Comparison of ENCODE assay signal across 23 cellular contexts in the genomic region with DNA sequence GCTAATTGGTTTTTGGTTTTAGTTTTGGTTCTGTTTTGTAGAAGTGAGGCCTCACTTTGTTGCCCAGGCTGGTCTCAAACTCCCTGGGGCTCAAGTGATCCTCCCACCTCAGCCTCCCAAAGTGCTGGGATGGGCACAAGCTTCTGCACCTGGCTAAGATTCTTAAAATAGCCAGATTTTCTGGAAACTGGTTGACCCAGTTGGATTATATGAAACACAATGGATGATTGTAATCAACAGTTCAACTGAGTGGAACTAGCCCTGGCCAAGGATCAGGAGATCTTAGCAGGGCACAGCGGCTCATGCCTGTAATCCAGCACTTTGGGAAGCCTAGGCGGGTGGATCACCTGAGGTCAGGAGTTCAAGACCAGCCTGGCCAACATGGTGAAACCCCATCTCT. TPM values are rescaled to one million over a fixed set of nuclear protein-coding genes. Genes with fewer than 3 reads are reported as not detected.
A peak's percentile ranks its signal among the peaks of the same experiment; 100 is the strongest.
DNase-seq lines count a peak whose midpoint lies in the region; ATAC-seq and TF ChIP-seq lines count a peak whose summit lies in the region.
"Had no signal": no experiment of that assay in that cellular context is flagged by ENCODE, and none has a peak within 500 bp of the region (broad histone marks: within the 10 kb centered on the region; RNA-seq: fewer than 3 reads in every experiment).

No MANE protein-coding gene starts in this region.

- H3K9me3 ChIP-seq in breast epithelium (no peaks in the 10 kb centered on the region), PC-3 (ENCODE audit: low read length) (no peaks in the 10 kb centered on the region)
- H3K9me3 ChIP-seq: A549; BLaER1 treated with 17β-estradiol and CSF1 and Interleukin-3, amounts not matched to agents 10 nM and 100 nM; Caco-2 had no signal

- H3K9me3 Mint-ChIP-seq in MCF 10A (ENCODE audit: unreplicated experiment), result no peaks in the 10 kb centered on the region
- no peaks in the 10 kb centered on the region for H3K9me3 Mint-ChIP-seq in activated CD4-positive, alpha-beta memory T cell treated with anti-CD3 and anti-CD28 coated beads, Interleukin-2, amount 10 ng/mL, durations not matched to agents 7 days and 5 days
- H3K9me3 Mint-ChIP-seq: CD4-positive, alpha-beta T cell; CD8-positive, alpha-beta T cell had no signal

- BruUV-seq in MCF 10A (replicated peaks; lab: Mats Ljungman, UMichigan), result no TSS peak
- BruUV-seq in PC-3 (replicated peaks; lab: Mats Ljungman, UMichigan), result no TSS peak

- ATAC-seq in PC-3 (no peak), esophagus mucosa (peak; percentile 43), GM19324 (IDR thresholded peaks at IDR 0.05; ENCODE audit: low FRiP score, unreplicated experiment) (no peak)
- ATAC-seq: A549; CD8-positive, alpha-beta T cell had no signal

- H3K9me2 ChIP-seq in PC-3 (replicated peaks; ENCODE audit: low read length), result no peaks in the 10 kb centered on the region

- H3K9ac ChIP-seq in PC-3 (ENCODE audit: low read length), result no peak overlapping the region
- H3K9ac ChIP-seq: BLaER1 treated with 17β-estradiol and CSF1 and Interleukin-3, amounts not matched to agents 10 nM and 100 nM had no signal

- no peak overlapping the region for H3K4me3 ChIP-seq in breast epithelium
- no peak overlapping the region for H3K4me3 ChIP-seq in PC-3 (ENCODE audit: low read length)
- H3K4me3 ChIP-seq: A549; BLaER1 treated with 17β-estradiol and CSF1 and Interleukin-3, amounts not matched to agents 10 nM and 100 nM had no signal

- TF ChIP-seq CTCF in breast epithelium (IDR thresholded peaks at IDR 0.05) (no peak), MCF 10A (IDR thresholded peaks at IDR 0.05; ENCODE audit: unreplicated experiment) (no peak), PC-3 (conservative IDR thresholded peaks at IDR 0.05; ENCODE audit: low read depth, low read length) (no peak)

- no peak overlapping the region for H3K27ac Mint-ChIP-seq in MCF 10A (ENCODE audit: low read depth, unreplicated experiment)
- H3K27ac Mint-ChIP-seq in activated CD4-positive, alpha-beta memory T cell treated with anti-CD3 and anti-CD28 coated beads, Interleukin-2, amount 10 ng/mL, durations not matched to agents 7 days and 5 days, result no peak overlapping the region
- H3K27ac Mint-ChIP-seq: B cell; CD4-positive, alpha-beta T cell; CD8-positive, alpha-beta T cell had no signal

- H3K4me2 ChIP-seq in PC-3 (ENCODE audit: low read length), result no peak overlapping the region
- H3K4me2 ChIP-seq: A549; BLaER1 treated with 17β-estradiol and CSF1 and Interleukin-3, amounts not matched to agents 10 nM and 100 nM had no signal

- H3K36me3 Mint-ChIP-seq in MCF 10A (ENCODE audit: insufficient read depth, unreplicated experiment), result peaks cover 11% of the 10 kb centered on the region
- no peaks in the 10 kb centered on the region for H3K36me3 Mint-ChIP-seq in activated CD4-positive, alpha-beta memory T cell treated with anti-CD3 and anti-CD28 coated beads, Interleukin-2, amount 10 ng/mL, durations not matched to agents 7 days and 5 days (ENCODE audit: low read depth)

- no peak overlapping the region for H3K4me3 Mint-ChIP-seq in MCF 10A (ENCODE audit: unreplicated experiment)
- no peak overlapping the region for H3K4me3 Mint-ChIP-seq in activated CD4-positive, alpha-beta memory T cell treated with anti-CD3 and anti-CD28 coated beads, Interleukin-2, amount 10 ng/mL, durations not matched to agents 7 days and 5 days
- H3K4me3 Mint-ChIP-seq: B cell; CD4-positive, alpha-beta T cell; CD8-positive, alpha-beta T cell had no signal

- H3K4me1 ChIP-seq in breast epithelium (peaks cover 6 to 7% of the 10 kb centered on the region in 2 donors), PC-3 (ENCODE audit: insufficient read depth, low read length) (peaks cover 20% of the 10 kb centered on the region)

- POLR2A ChIA-PET in MCF 10A (lab: Yijun Ruan, JAX) (interaction anchor here (6.2 kb wide), 1 partner anchor 13 kb away, joined by 47 read pairs; a partner anchor contains a TSS), PC-3 (lab: Charles Lee; ENCODE audit: unreplicated experiment) (no interaction called here)
- POLR2A ChIA-PET in activated CD4-positive, alpha-beta memory T cell treated with anti-CD3 and anti-CD28 coated beads, Interleukin-2, amount 10 ng/mL, durations not matched to agents 7 days and 5 days (lab: Charles Lee), result interaction anchor here (0.8 kb wide), 1 partner anchor 10 kb away, joined by 3 read pairs; no protein-coding TSS in a partner anchor

- CTCF ChIA-PET in MCF 10A (lab: Yijun Ruan, JAX) (interaction anchor here (1.0 kb wide), 1 partner anchor 13 kb away, joined by 5 read pairs; a partner anchor contains a TSS), PC-3 (lab: Charles Lee) (no interaction called here)
- CTCF ChIA-PET in activated CD4-positive, alpha-beta memory T cell treated with anti-CD3 and anti-CD28 coated beads, Interleukin-2, amount 10 ng/mL, durations not matched to agents 7 days and 5 days (lab: Charles Lee), result no interaction called here

- no peaks in the 10 kb centered on the region for H3K27me3 Mint-ChIP-seq in MCF 10A (ENCODE audit: insufficient read depth, unreplicated experiment)
- no peaks in the 10 kb centered on the region for H3K27me3 Mint-ChIP-seq in activated CD4-positive, alpha-beta memory T cell treated with anti-CD3 and anti-CD28 coated beads, Interleukin-2, amount 10 ng/mL, durations not matched to agents 7 days and 5 days
- H3K27me3 Mint-ChIP-seq: B cell; CD4-positive, alpha-beta T cell had no signal

- H3K27ac ChIP-seq in breast epithelium (peak overlapping the region; percentile 48 to 49), PC-3 (ENCODE audit: low read length) (no peak overlapping the region)
- H3K27ac ChIP-seq: 22Rv1; A549; BLaER1 treated with 17β-estradiol and CSF1 and Interleukin-3, amounts not matched to agents 10 nM and 100 nM; C4-2B had no signal

- peaks cover 17% of the 10 kb centered on the region for H3K4me1 Mint-ChIP-seq in MCF 10A (ENCODE audit: insufficient read depth, unreplicated experiment)
- H3K4me1 Mint-ChIP-seq in activated CD4-positive, alpha-beta memory T cell treated with anti-CD3 and anti-CD28 coated beads, Interleukin-2, amount 10 ng/mL, durations not matched to agents 7 days and 5 days, result peaks cover 20% of the 10 kb centered on the region

- no peak overlapping the region for H2AFZ ChIP-seq in PC-3 (ENCODE audit: low read length)

- DNase-seq in breast epithelium (ENCODE audit: low spot score in 2 of 2) (no peak), MCF 10A (ENCODE audit: unreplicated experiment) (no peak), PC-3 (peak; percentile 50), GM19240 (ENCODE audit: insufficient read length, low spot score) (no peak)
- no peak for DNase-seq in activated CD4-positive, alpha-beta memory T cell treated with anti-CD3 and anti-CD28 coated beads, Interleukin-2, amount 10 ng/mL, durations not matched to agents 7 days and 5 days
- DNase-seq: AML-193; Caco-2; CD4-positive, alpha-beta T cell; CD8-positive, alpha-beta T cell; DMS 273 treated with DMSO at 0.1 percent for 48 hours; DMS153; DMS53; DMS79; DND-41; EL; GDM1 had no signal

- intact Hi-C loops in breast epithelium (cut with DNase I; ENCODE audit: low total_unique reads) (no loop called here), MCF 10A (cut with micrococcal nuclease) (loop anchor here (5.0 kb wide), 1 partner anchor 128 kb away; no protein-coding TSS in a partner anchor), PC-3 (cut with micrococcal nuclease) (no loop called here)

- no peak for TF ChIP-seq POLR2A in breast epithelium (IDR thresholded peaks at IDR 0.05)

- H3F3A ChIP-seq in PC-3 (ENCODE audit: low read length, unreplicated experiment), result peaks cover 7% of the 10 kb centered on the region

- no peaks in the 10 kb centered on the region for H4K20me1 ChIP-seq in PC-3 (ENCODE audit: low read length)
- H4K20me1 ChIP-seq: BLaER1 treated with 17β-estradiol and CSF1 and Interleukin-3, amounts not matched to agents 10 nM and 100 nM had no signal

- no peaks in the 10 kb centered on the region for H3K27me3 ChIP-seq in breast epithelium
- no peaks in the 10 kb centered on the region for H3K27me3 ChIP-seq in PC-3 (ENCODE audit: low read length)
- H3K27me3 ChIP-seq: BLaER1 treated with 17β-estradiol and CSF1 and Interleukin-3, amounts not matched to agents 10 nM and 100 nM had no signal

- no peaks in the 10 kb centered on the region for H3K36me3 ChIP-seq in breast epithelium
- no peaks in the 10 kb centered on the region for H3K36me3 ChIP-seq in PC-3 (ENCODE audit: low read depth, low read length)

- H3K79me2 ChIP-seq in PC-3 (ENCODE audit: low read length), result peaks cover 7% of the 10 kb centered on the region

RNA-seq across cellular contexts. Expression of a gene that starts 29.6 kb away (rescaled TPM):
- total RNA-seq in breast epithelium (10 to 100 TPM; 45.9 to 72.4 (median 71.4) TPM), MCF 10A (2022) (24.8 and 27.0 TPM in 2 replicates), PC-3 (2014; rRNA removed) (85.2 and 140 TPM in 2 replicates), esophagus mucosa (22.4 TPM)
- 10 to 100 TPM; 22.4 to 22.7 TPM for total RNA-seq in activated CD4-positive, alpha-beta memory T cell treated with anti-CD3 and anti-CD28 coated beads, Interleukin-2, amount 10 ng/mL, durations not matched to agents 7 days and 5 days

RNA-seq across cellular contexts. Expression of a gene that starts 39.5 kb away (rescaled TPM):
- total RNA-seq in breast epithelium, result 100 to 1,000 TPM; 134 to 175 (median 137) TPM
- 89.0 and 101 TPM in 2 replicates for total RNA-seq in MCF 10A (2022)
- 341 and 392 TPM in 2 replicates for total RNA-seq in PC-3 (2014; rRNA removed)
- total RNA-seq in esophagus mucosa, result 60.2 TPM
- 10 to 100 TPM; 79.4 to 83.7 TPM for total RNA-seq in activated CD4-positive, alpha-beta memory T cell treated with anti-CD3 and anti-CD28 coated beads, Interleukin-2, amount 10 ng/mL, durations not matched to agents 7 days and 5 days
